In the genomic region with DNA sequence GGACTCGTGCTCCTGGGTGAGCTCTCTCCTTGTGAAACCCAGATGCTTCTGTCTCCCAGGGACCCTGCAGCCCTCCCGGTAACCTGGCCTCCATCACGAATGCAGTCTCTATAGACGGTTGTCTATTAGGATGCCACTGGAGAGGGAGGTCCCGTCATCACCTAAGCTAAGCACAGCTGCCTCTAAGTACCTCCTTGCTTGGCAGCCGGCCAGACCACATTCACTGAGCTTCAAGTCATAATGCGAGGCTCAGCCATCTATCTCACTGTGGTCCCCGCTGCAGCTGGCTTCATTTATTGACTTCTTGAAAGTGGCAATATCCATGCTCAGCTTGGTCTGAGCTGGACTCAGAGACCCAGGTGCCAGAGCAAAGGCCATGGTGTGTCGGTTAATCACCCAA, we compare ENCODE assay signal across 1 cellular context.
TF ChIP-seq lines count a peak whose summit lies in the region.

No MANE protein-coding gene starts in this region.

TF ChIP-seq in IMR-90, 13 proteins besides CTCF, POLR2A, EP300 and RAD21:
- no peak for TF ChIP-seq USF2 (IDR thresholded peaks at IDR 0.05; ENCODE audit: low read depth, low read length)
- no peak for TF ChIP-seq SMC3 (IDR thresholded peaks at IDR 0.05; ENCODE audit: low read depth, low read length)
- no peak for TF ChIP-seq FOS (IDR thresholded peaks at IDR 0.05; ENCODE audit: low read depth, low read length)
TF ChIP-seq in IMR-90: peak in this region for 0.
